Comparison of ENCODE assay signal across 19 cellular contexts in genomic region chr20:41571006-41571405, GRCh38.
"Had no signal": no experiment of that assay in that cellular context is flagged by ENCODE, and none has a peak within 500 bp of the region (broad histone marks: within the 10 kb centered on the region; RNA-seq: fewer than 3 reads in every experiment).

No MANE protein-coding gene starts in this region.

- H3K27ac ChIP-seq: gastroesophageal sphincter, heart right ventricle, neutrophil, parathyroid adenoma, skin epidermis, stomach, testis, upper lobe of left lung, WERI-Rb-1 had no signal

- H3K4me3 Mint-ChIP-seq: activated CD4-positive, alpha-beta memory T cell treated with anti-CD3 and anti-CD28 coated beads, Interleukin-2, amount 10 ng/mL, durations not matched to agents 7 days and 5 days; activated CD4-positive, alpha-beta T cell treated with anti-CD3 and anti-CD28 coated beads for 36 hours; activated naive CD4-positive, alpha-beta T cell treated with anti-CD3 and anti-CD28 coated beads, Interleukin-2, amount 10 ng/mL, durations not matched to agents 7 days and 5 days; activated T-cell treated with anti-CD3 and anti-CD28 coated beads, Interleukin-2, amount 50 U/mL, for 24 hours; endodermal cell had no signal

- H3K9me3 Mint-ChIP-seq: endodermal cell had no signal

- H3K36me3 ChIP-seq: gastroesophageal sphincter, heart right ventricle, neutrophil, stomach, upper lobe of left lung had no signal

- H2AFZ ChIP-seq: parathyroid adenoma had no signal

- H3K4me3 ChIP-seq: gastroesophageal sphincter, heart right ventricle, skin epidermis, stomach, testis, upper lobe of left lung had no signal

- H3K9ac ChIP-seq: parathyroid adenoma had no signal

- H3K9me3 ChIP-seq: gastroesophageal sphincter, neutrophil, testis, upper lobe of left lung had no signal

- H3K27ac Mint-ChIP-seq: activated CD4-positive, alpha-beta memory T cell treated with anti-CD3 and anti-CD28 coated beads, Interleukin-2, amount 10 ng/mL, durations not matched to agents 7 days and 5 days; activated CD4-positive, alpha-beta T cell treated with anti-CD3 and anti-CD28 coated beads for 36 hours; activated naive CD4-positive, alpha-beta T cell treated with anti-CD3 and anti-CD28 coated beads, Interleukin-2, amount 10 ng/mL, durations not matched to agents 7 days and 5 days; activated T-cell treated with anti-CD3 and anti-CD28 coated beads, Interleukin-2, amount 50 U/mL, for 24 hours; endodermal cell had no signal

- FAIRE-seq: astrocyte, bronchial epithelial cell had no signal

- H3K27me3 Mint-ChIP-seq: activated CD4-positive, alpha-beta memory T cell treated with anti-CD3 and anti-CD28 coated beads, Interleukin-2, amount 10 ng/mL, durations not matched to agents 7 days and 5 days; activated CD4-positive, alpha-beta T cell treated with anti-CD3 and anti-CD28 coated beads for 36 hours; activated naive CD4-positive, alpha-beta T cell treated with anti-CD3 and anti-CD28 coated beads, Interleukin-2, amount 10 ng/mL, durations not matched to agents 7 days and 5 days; activated T-cell treated with anti-CD3 and anti-CD28 coated beads, Interleukin-2, amount 50 U/mL, for 24 hours; naive thymus-derived CD4-positive, alpha-beta T cell had no signal

- ATAC-seq: gastroesophageal sphincter; heart right ventricle; naive thymus-derived CD4-positive, alpha-beta T cell had no signal

- H3K27me3 ChIP-seq: gastroesophageal sphincter, heart right ventricle, neutrophil, stomach, testis, upper lobe of left lung had no signal

- DNase-seq: activated CD4-positive, alpha-beta memory T cell treated with anti-CD3 and anti-CD28 coated beads, Interleukin-2, amount 10 ng/mL, durations not matched to agents 7 days and 5 days; activated CD4-positive, alpha-beta T cell treated with anti-CD3 and anti-CD28 coated beads for 36 hours; activated naive CD4-positive, alpha-beta T cell treated with anti-CD3 and anti-CD28 coated beads, Interleukin-2, amount 10 ng/mL, durations not matched to agents 7 days and 5 days; activated T-cell treated with anti-CD3 and anti-CD28 coated beads, Interleukin-2, amount 50 U/mL, for 24 hours; endodermal cell; heart right ventricle; left colon; naive thymus-derived CD4-positive, alpha-beta T cell; stomach; T-helper 1 cell; testis; upper lobe of left lung; WERI-Rb-1 had no signal
